ENCODE assay signal across 8 cellular contexts in the genomic region with DNA sequence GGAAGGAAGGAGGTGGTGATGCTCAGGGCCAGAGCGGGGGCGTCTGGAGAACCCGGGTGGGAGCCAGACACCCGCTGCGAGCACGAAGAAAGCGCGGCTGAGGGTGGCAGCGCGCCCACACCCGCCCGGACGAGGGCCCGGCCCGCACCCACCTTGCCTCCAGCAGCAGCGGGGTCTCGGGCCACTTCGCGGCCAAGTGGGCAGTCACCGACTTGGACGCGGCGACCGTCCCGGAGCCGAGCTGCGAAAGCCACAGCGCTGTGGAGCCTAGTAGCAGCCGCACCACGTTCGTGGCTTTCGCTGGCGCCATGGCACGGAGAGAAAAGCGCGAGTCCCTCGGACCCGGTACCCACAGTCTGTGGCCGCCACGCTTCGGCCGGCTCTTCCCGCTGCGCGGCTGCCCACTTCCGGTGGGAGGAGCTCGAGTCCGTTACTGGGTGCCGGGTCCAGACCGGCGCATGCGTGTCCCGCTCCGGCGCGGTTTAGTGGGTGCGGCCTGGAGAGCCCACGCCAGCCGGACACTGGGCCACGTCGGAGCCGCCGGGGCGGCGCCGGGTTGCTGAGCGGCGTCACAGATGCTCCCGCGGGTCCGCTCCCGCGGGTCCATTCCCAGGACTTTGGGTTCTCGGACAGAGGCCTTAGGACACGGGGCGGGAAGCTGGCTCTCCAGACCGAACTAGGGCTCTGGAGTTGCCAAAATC. TPM values are rescaled to one million over a fixed set of nuclear protein-coding genes. Genes with fewer than 3 reads are reported as not detected.
DNase-seq lines count a peak whose midpoint lies in the region; ATAC-seq and TF ChIP-seq lines count a peak whose summit lies in the region.

A gene with protein sequence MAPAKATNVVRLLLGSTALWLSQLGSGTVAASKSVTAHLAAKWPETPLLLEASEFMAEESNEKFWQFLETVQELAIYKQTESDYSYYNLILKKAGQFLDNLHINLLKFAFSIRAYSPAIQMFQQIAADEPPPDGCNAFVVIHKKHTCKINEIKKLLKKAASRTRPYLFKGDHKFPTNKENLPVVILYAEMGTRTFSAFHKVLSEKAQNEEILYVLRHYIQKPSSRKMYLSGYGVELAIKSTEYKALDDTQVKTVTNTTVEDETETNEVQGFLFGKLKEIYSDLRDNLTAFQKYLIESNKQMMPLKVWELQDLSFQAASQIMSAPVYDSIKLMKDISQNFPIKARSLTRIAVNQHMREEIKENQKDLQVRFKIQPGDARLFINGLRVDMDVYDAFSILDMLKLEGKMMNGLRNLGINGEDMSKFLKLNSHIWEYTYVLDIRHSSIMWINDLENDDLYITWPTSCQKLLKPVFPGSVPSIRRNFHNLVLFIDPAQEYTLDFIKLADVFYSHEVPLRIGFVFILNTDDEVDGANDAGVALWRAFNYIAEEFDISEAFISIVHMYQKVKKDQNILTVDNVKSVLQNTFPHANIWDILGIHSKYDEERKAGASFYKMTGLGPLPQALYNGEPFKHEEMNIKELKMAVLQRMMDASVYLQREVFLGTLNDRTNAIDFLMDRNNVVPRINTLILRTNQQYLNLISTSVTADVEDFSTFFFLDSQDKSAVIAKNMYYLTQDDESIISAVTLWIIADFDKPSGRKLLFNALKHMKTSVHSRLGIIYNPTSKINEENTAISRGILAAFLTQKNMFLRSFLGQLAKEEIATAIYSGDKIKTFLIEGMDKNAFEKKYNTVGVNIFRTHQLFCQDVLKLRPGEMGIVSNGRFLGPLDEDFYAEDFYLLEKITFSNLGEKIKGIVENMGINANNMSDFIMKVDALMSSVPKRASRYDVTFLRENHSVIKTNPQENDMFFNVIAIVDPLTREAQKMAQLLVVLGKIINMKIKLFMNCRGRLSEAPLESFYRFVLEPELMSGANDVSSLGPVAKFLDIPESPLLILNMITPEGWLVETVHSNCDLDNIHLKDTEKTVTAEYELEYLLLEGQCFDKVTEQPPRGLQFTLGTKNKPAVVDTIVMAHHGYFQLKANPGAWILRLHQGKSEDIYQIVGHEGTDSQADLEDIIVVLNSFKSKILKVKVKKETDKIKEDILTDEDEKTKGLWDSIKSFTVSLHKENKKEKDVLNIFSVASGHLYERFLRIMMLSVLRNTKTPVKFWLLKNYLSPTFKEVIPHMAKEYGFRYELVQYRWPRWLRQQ (N-terminal part only) (minus strand): TSS at position 399 of the 701 bp plus-strand sequence. CDS start 89 bp downstream, at position 310.

- DNase-seq in DMS79 treated with DMSO at 0.1 percent for 48 hours (lab: John Stamatoyannopoulos, UW) (peak; percentile 95), NCI-H526 treated with DMSO at 0.1 percent for 48 hours (lab: John Stamatoyannopoulos, UW) (peak; percentile 93), adrenal gland (peak; percentile 96 to 97 (median 96)), cardiac septum (ENCODE audit: low spot score) (peak; percentile 95), omental fat pad (ENCODE audit: low spot score) (peak; percentile 70)
- DNase-seq in effector memory CD4-positive, alpha-beta T cell: no peak

- peak within 1 kb of the TSS in 4 of 5 donors; percentile 52 to 85 (median 82) for H3K27ac ChIP-seq in adrenal gland
- no peak within 1 kb of the TSS for H3K27ac ChIP-seq in effector memory CD4-positive, alpha-beta T cell (ENCODE audit: insufficient read depth, low read length, poor library complexity, severe bottlenecking)

- intact Hi-C loops in adrenal gland (cut with DNase I) (no loop called here), cardiac septum (cut with DNase I) (no loop called here)

- no peaks in the 10 kb centered on the region for H3K36me3 ChIP-seq in adrenal gland (replicated peaks in 1 of 2)
- no peaks in the 10 kb centered on the region for H3K36me3 ChIP-seq in effector memory CD4-positive, alpha-beta T cell (ENCODE audit: control insufficient read depth, insufficient read depth, low read length)

- H3K4me3 ChIP-seq in adrenal gland: peak within 1 kb of the TSS; percentile 56 to 77 (median 71)
- H3K4me3 ChIP-seq in effector memory CD4-positive, alpha-beta T cell (ENCODE audit: insufficient read depth, low read depth, low read length, poor library complexity, severe bottlenecking): no peak within 1 kb of the TSS

- peak; percentile 97 for ATAC-seq in GM19455 (IDR thresholded peaks at IDR 0.05; ENCODE audit: unreplicated experiment)
- peak; percentile 97 for ATAC-seq in HG03469 (IDR thresholded peaks at IDR 0.05; ENCODE audit: unreplicated experiment)
- ATAC-seq in omental fat pad (ENCODE audit: low FRiP score): peak; percentile 100

- 0% methylated on average over 5 to 77 of the region's 77 CpGs for WGBS in adrenal gland, 4 donors

- peak; percentile 62 to 88 for TF ChIP-seq POLR2A in adrenal gland (IDR thresholded peaks at IDR 0.05)

- H3K4me1 ChIP-seq in adrenal gland (replicated peaks in 1 of 2): peaks cover 0 to 11% of the 10 kb centered on the region in 2 donors
- H3K4me1 ChIP-seq in effector memory CD4-positive, alpha-beta T cell (ENCODE audit: control insufficient read depth, insufficient read depth, low read length, poor library complexity, severe bottlenecking): no peaks in the 10 kb centered on the region

- H3K27me3 ChIP-seq in adrenal gland: no peaks in the 10 kb centered on the region
- peaks cover 6% of the 10 kb centered on the region for H3K27me3 ChIP-seq in effector memory CD4-positive, alpha-beta T cell (replicated peaks; ENCODE audit: control insufficient read depth, insufficient read depth, low read length, poor library complexity, severe bottlenecking)

- no peak for TF ChIP-seq CTCF in adrenal gland (IDR thresholded peaks at IDR 0.05)
- no peak for TF ChIP-seq CTCF in omental fat pad (IDR thresholded peaks at IDR 0.05)

- H3K9me3 ChIP-seq in adrenal gland (replicated peaks in 1 of 3): no peaks in the 10 kb centered on the region
- H3K9me3 ChIP-seq in effector memory CD4-positive, alpha-beta T cell (ENCODE audit: control insufficient read depth, low read length): no peaks in the 10 kb centered on the region

RNA-seq across cellular contexts. Expression of the gene that starts here (rescaled TPM):
- total RNA-seq in adrenal gland (10 to 100 TPM; 15.1 to 60.6 (median 26.0) TPM), cardiac septum (13.9 TPM), omental fat pad (10 to 100 TPM; 32.6 to 86.4 (median 42.9) TPM)
- polyA plus RNA-seq in adrenal gland: 10 to 100 TPM; 10.7 to 21.1 (median 15.2) TPM

Comparison
In these comparisons a context has a peak if more than half of its experiments do, and no peak if none do; other contexts are left out.
1. DNase-seq: peak in DMS79 treated with DMSO at 0.1 percent for 48 hours (single experiment), NCI-H526 treated with DMSO at 0.1 percent for 48 hours (single experiment), adrenal gland (7 of 7), cardiac septum (single experiment) and omental fat pad (single experiment); none in effector memory CD4-positive, alpha-beta T cell (0 of 3).
2. Peak in every context shown above with its lines, with median percentiles within 50 percentile points of each other: ATAC-seq.